1 cellular context compared by ENCODE assay signal in genomic region chr4:67721770-67722597, GRCh38.
A peak's percentile ranks its signal among the peaks of the same experiment; 100 is the strongest.
TF ChIP-seq lines count a peak whose summit lies in the region.

No MANE protein-coding gene starts in this region.

TF ChIP-seq in WTC11, 78 proteins besides CTCF, POLR2A, EP300 and RAD21 (continued from another document):
- TF ChIP-seq ZNF425 (CRISPR knock-in tag; conservative IDR thresholded peaks at IDR 0.05): peak; percentile 91; the same call in 1 of the 2 replicates
- TF ChIP-seq ARID4B (CRISPR knock-in tag; IDR thresholded peaks at IDR 0.05; ENCODE audit: borderline replicate concordance): no peak
- no peak for TF ChIP-seq HMGA2 (CRISPR knock-in tag; IDR thresholded peaks at IDR 0.05)
- TF ChIP-seq ZNF219 (CRISPR knock-in tag; IDR thresholded peaks at IDR 0.05; ENCODE audit: borderline replicate concordance): no peak
- no peak for TF ChIP-seq ZMAT4 (CRISPR knock-in tag; IDR thresholded peaks at IDR 0.05)
- TF ChIP-seq ZNF423 (CRISPR knock-in tag; IDR thresholded peaks at IDR 0.05): peak; percentile 79
- TF ChIP-seq GRHL2 (CRISPR knock-in tag; IDR thresholded peaks at IDR 0.05; ENCODE audit: insufficient replicate concordance, severe bottlenecking): no peak
- no peak for TF ChIP-seq ZNF512 (CRISPR knock-in tag; IDR thresholded peaks at IDR 0.05; ENCODE audit: borderline replicate concordance)
- no peak for TF ChIP-seq TCF7 (CRISPR knock-in tag; IDR thresholded peaks at IDR 0.05; ENCODE audit: low read depth)
- TF ChIP-seq ATF3 (CRISPR knock-in tag; conservative IDR thresholded peaks at IDR 0.05): no peak
- TF ChIP-seq ZNF263 (CRISPR knock-in tag; IDR thresholded peaks at IDR 0.05; ENCODE audit: low read depth): no peak
- no peak for TF ChIP-seq ESRRA (CRISPR knock-in tag; IDR thresholded peaks at IDR 0.05; ENCODE audit: borderline replicate concordance)
- TF ChIP-seq E2F5 (CRISPR knock-in tag; IDR thresholded peaks at IDR 0.05): no peak
- peak; percentile 70; the same call in 1 of the 2 replicates for TF ChIP-seq ZNF416 (CRISPR knock-in tag; IDR thresholded peaks at IDR 0.05)
- TF ChIP-seq ZNF121 (CRISPR knock-in tag; IDR thresholded peaks at IDR 0.05): no peak
- TF ChIP-seq AR (CRISPR knock-in tag; IDR thresholded peaks at IDR 0.05): peak; percentile 95
- peak; percentile 96 for TF ChIP-seq EMX1 (CRISPR knock-in tag; IDR thresholded peaks at IDR 0.05)
- TF ChIP-seq MAX (CRISPR knock-in tag; IDR thresholded peaks at IDR 0.05): no peak
- TF ChIP-seq ZSCAN18 (CRISPR knock-in tag; IDR thresholded peaks at IDR 0.05): peak; percentile 99
- no peak for TF ChIP-seq ZNF232 (CRISPR knock-in tag; IDR thresholded peaks at IDR 0.05)
